ENCODE assay signal across 39 cellular contexts in genomic region chr10:45118929-45119328, GRCh38.
"Had no signal": no experiment of that assay in that cellular context is flagged by ENCODE, and none has a peak within 500 bp of the region (broad histone marks: within the 10 kb centered on the region; RNA-seq: fewer than 3 reads in every experiment).

No MANE protein-coding gene starts in this region.

- H3K27me3 ChIP-seq: adrenal gland, ascending aorta, body of pancreas, brain microvascular endothelial cell, breast epithelium had no signal

- H3K4me3 ChIP-seq: adrenal gland, ascending aorta, body of pancreas, breast epithelium, cardiac muscle cell had no signal

- H3K9me3 Mint-ChIP-seq: activated naive CD4-positive, alpha-beta T cell treated with anti-CD3 and anti-CD28 coated beads for 36 hours; activated naive CD4-positive, alpha-beta T cell treated with anti-CD3 and anti-CD28 coated beads, Interleukin-2, amount 10 ng/mL, durations not matched to agents 7 days and 5 days; activated naive CD4-positive, alpha-beta T cell treated with anti-CD3 and anti-CD28 coated beads, Interleukin-2, amount 50 U/mL, for 24 hours; activated naive CD4-positive, alpha-beta T cell treated with anti-CD3 and anti-CD28 coated beads, Interleukin-2, amount 50 U/mL, for 72 hours; activated naive CD8-positive, alpha-beta T cell treated with anti-CD3 and anti-CD28 coated beads, Interleukin-2, amount 10 ng/mL, durations not matched to agents 7 days and 5 days; activated naive CD8-positive, alpha-beta T cell treated with anti-CD3 and anti-CD28 coated beads, Interleukin-2, amount 50 U/mL, for 24 hours; activated T-cell treated with anti-CD3 and anti-CD28 coated beads, Interleukin-2, amount 50 U/mL, for 24 hours; activated T-cell treated with anti-CD3 and anti-CD28 coated beads, Interleukin-2, amount 50 U/mL, for 4 hours; activated T-cell treated with anti-CD3 and anti-CD28 coated beads, Interleukin-2, amount 50 U/mL, for 72 hours; activated T-helper 1 cell treated with anti-CD3 and anti-CD28 coated beads, Interleukin-12 subunit alpha, Interleukin-12 subunit beta, Interleukin-2, Interleukin-4 antibody, amounts not matched to agents 30 ng/mL and 10 ng/mL and 1 ng/mL, durations not matched to agents 14 hours and 24 hours and 36 hours; activated T-helper 17 cell treated with anti-CD3 and anti-CD28 coated beads, Interleukin-2, amount 50 U/mL, for 72 hours; activated T-helper 2 cell treated with anti-CD3 and anti-CD28 coated beads, Interferon-gamma antibody, Interleukin-2, Interleukin-4, amounts not matched to agents 10 μg/mL and 5 μg/mL and 100 μg/mL, durations not matched to agents 14 hours and 24 hours and 36 hours; brain; central memory CD8-positive, alpha-beta T cell had no signal

- H3K27ac Mint-ChIP-seq: activated naive CD4-positive, alpha-beta T cell treated with anti-CD3 and anti-CD28 coated beads for 36 hours; activated naive CD4-positive, alpha-beta T cell treated with anti-CD3 and anti-CD28 coated beads, Interleukin-2, amount 10 ng/mL, durations not matched to agents 7 days and 5 days; activated naive CD4-positive, alpha-beta T cell treated with anti-CD3 and anti-CD28 coated beads, Interleukin-2, amount 50 U/mL, for 24 hours; activated naive CD4-positive, alpha-beta T cell treated with anti-CD3 and anti-CD28 coated beads, Interleukin-2, amount 50 U/mL, for 72 hours; activated naive CD8-positive, alpha-beta T cell; activated naive CD8-positive, alpha-beta T cell treated with anti-CD3 and anti-CD28 coated beads, Interleukin-2, amount 10 ng/mL, durations not matched to agents 7 days and 5 days; activated naive CD8-positive, alpha-beta T cell treated with anti-CD3 and anti-CD28 coated beads, Interleukin-2, amount 50 U/mL, for 24 hours; activated T-cell treated with anti-CD3 and anti-CD28 coated beads, Interleukin-2, amount 50 U/mL, for 24 hours; activated T-cell treated with anti-CD3 and anti-CD28 coated beads, Interleukin-2, amount 50 U/mL, for 72 hours; activated T-helper 1 cell treated with anti-CD3 and anti-CD28 coated beads, Interleukin-12 subunit alpha, Interleukin-12 subunit beta, Interleukin-2, Interleukin-4 antibody, amounts not matched to agents 30 ng/mL and 10 ng/mL and 1 ng/mL, durations not matched to agents 14 hours and 24 hours and 36 hours; activated T-helper 17 cell treated with anti-CD3 and anti-CD28 coated beads, Interleukin-2, amount 50 U/mL, for 72 hours; activated T-helper 2 cell treated with anti-CD3 and anti-CD28 coated beads, Interferon-gamma antibody, Interleukin-2, Interleukin-4, amounts not matched to agents 10 μg/mL and 5 μg/mL and 100 μg/mL, durations not matched to agents 14 hours and 24 hours and 36 hours; brain had no signal

- FAIRE-seq: astrocyte, bronchial epithelial cell had no signal

- H3K9me3 ChIP-seq: adrenal gland, ascending aorta, body of pancreas, breast epithelium had no signal

- H3K36me3 ChIP-seq: adrenal gland, ascending aorta, brain microvascular endothelial cell, breast epithelium, cardiac muscle cell had no signal

- ATAC-seq: activated naive CD4-positive, alpha-beta T cell treated with anti-CD3 and anti-CD28 coated beads, Interleukin-2, amount 50 U/mL, for 72 hours; activated naive CD8-positive, alpha-beta T cell treated with anti-CD3 and anti-CD28 coated beads, Interleukin-2, amount 50 U/mL, for 24 hours; activated T-cell treated with anti-CD3 and anti-CD28 coated beads, Interleukin-2, amount 50 U/mL, for 4 hours; activated T-cell treated with anti-CD3 and anti-CD28 coated beads, Interleukin-2, amount 50 U/mL, for 72 hours; activated T-helper 17 cell treated with anti-CD3 and anti-CD28 coated beads, Interleukin-2, amount 50 U/mL, for 72 hours; body of pancreas had no signal

- H3K27ac ChIP-seq: adrenal gland, ascending aorta, body of pancreas, brain microvascular endothelial cell, breast epithelium, cardiac muscle cell had no signal

- H3K4me3 Mint-ChIP-seq: activated naive CD4-positive, alpha-beta T cell treated with anti-CD3 and anti-CD28 coated beads for 36 hours; activated naive CD4-positive, alpha-beta T cell treated with anti-CD3 and anti-CD28 coated beads, Interleukin-2, amount 10 ng/mL, durations not matched to agents 7 days and 5 days; activated naive CD4-positive, alpha-beta T cell treated with anti-CD3 and anti-CD28 coated beads, Interleukin-2, amount 50 U/mL, for 24 hours; activated naive CD8-positive, alpha-beta T cell; activated naive CD8-positive, alpha-beta T cell treated with anti-CD3 and anti-CD28 coated beads, Interleukin-2, amount 10 ng/mL, durations not matched to agents 7 days and 5 days; activated naive CD8-positive, alpha-beta T cell treated with anti-CD3 and anti-CD28 coated beads, Interleukin-2, amount 50 U/mL, for 24 hours; activated T-cell treated with anti-CD3 and anti-CD28 coated beads, Interleukin-2, amount 50 U/mL, for 24 hours; activated T-cell treated with anti-CD3 and anti-CD28 coated beads, Interleukin-2, amount 50 U/mL, for 4 hours; activated T-cell treated with anti-CD3 and anti-CD28 coated beads, Interleukin-2, amount 50 U/mL, for 72 hours; activated T-helper 1 cell treated with anti-CD3 and anti-CD28 coated beads, Interleukin-12 subunit alpha, Interleukin-12 subunit beta, Interleukin-2, Interleukin-4 antibody, amounts not matched to agents 30 ng/mL and 10 ng/mL and 1 ng/mL, durations not matched to agents 14 hours and 24 hours and 36 hours; activated T-helper 17 cell treated with anti-CD3 and anti-CD28 coated beads, Interleukin-2, amount 50 U/mL, for 72 hours; brain; central memory CD8-positive, alpha-beta T cell had no signal

- H3K4me1 Mint-ChIP-seq: activated naive CD4-positive, alpha-beta T cell treated with anti-CD3 and anti-CD28 coated beads, Interleukin-2, amount 10 ng/mL, durations not matched to agents 7 days and 5 days; activated naive CD4-positive, alpha-beta T cell treated with anti-CD3 and anti-CD28 coated beads, Interleukin-2, amount 50 U/mL, for 24 hours; activated naive CD8-positive, alpha-beta T cell treated with anti-CD3 and anti-CD28 coated beads, Interleukin-2, amount 50 U/mL, for 24 hours; activated T-helper 17 cell treated with anti-CD3 and anti-CD28 coated beads, Interleukin-2, amount 50 U/mL, for 72 hours; central memory CD8-positive, alpha-beta T cell had no signal

- H3K4me1 ChIP-seq: adrenal gland, ascending aorta, body of pancreas, breast epithelium had no signal

- DNase-seq: activated effector memory CD4-positive, alpha-beta T cell treated with anti-CD3 and anti-CD28 coated beads, Interleukin-2, amount 50 U/mL, for 16 hours; activated effector memory CD4-positive, alpha-beta T cell treated with Interleukin-2 at 50 U/mL for 16 hours; activated gamma-delta T cell; activated gamma-delta T cell treated with Interleukin-2 at 50 U/mL for 16 hours; activated naive CD4-positive, alpha-beta T cell; activated naive CD4-positive, alpha-beta T cell treated with anti-CD3 and anti-CD28 coated beads for 36 hours; activated naive CD4-positive, alpha-beta T cell treated with anti-CD3 and anti-CD28 coated beads, Interleukin-2, amount 10 ng/mL, durations not matched to agents 7 days and 5 days; activated naive CD4-positive, alpha-beta T cell treated with anti-CD3 and anti-CD28 coated beads, Interleukin-2, amount 50 U/mL, for 16 hours; activated naive CD4-positive, alpha-beta T cell treated with Interleukin-2 at 50 U/mL for 16 hours; activated naive CD8-positive, alpha-beta T cell treated with anti-CD3 and anti-CD28 coated beads, Interleukin-2, amount 10 ng/mL, durations not matched to agents 7 days and 5 days; activated naive CD8-positive, alpha-beta T cell treated with anti-CD3 and anti-CD28 coated beads, Interleukin-2, amount 50 U/mL, for 24 hours; activated T-cell treated with anti-CD3 and anti-CD28 coated beads, Interleukin-2, amount 50 U/mL, for 1 hour; activated T-cell treated with anti-CD3 and anti-CD28 coated beads, Interleukin-2, amount 50 U/mL, for 24 hours; activated T-cell treated with anti-CD3 and anti-CD28 coated beads, Interleukin-2, amount 50 U/mL, for 4 hours; activated T-cell treated with anti-CD3 and anti-CD28 coated beads, Interleukin-2, amount 50 U/mL, for 48 hours; activated T-cell treated with anti-CD3 and anti-CD28 coated beads, Interleukin-2, amount 50 U/mL, for 72 hours; adrenal gland; amniotic stem cell; amygdala; anterior cingulate cortex; aorta; body of pancreas; brain microvascular endothelial cell; caudate nucleus; central memory CD4-positive, alpha-beta T cell; cerebellar nuclear complex had no signal

- H3K36me3 Mint-ChIP-seq: activated naive CD4-positive, alpha-beta T cell treated with anti-CD3 and anti-CD28 coated beads, Interleukin-2, amount 10 ng/mL, durations not matched to agents 7 days and 5 days; activated naive CD4-positive, alpha-beta T cell treated with anti-CD3 and anti-CD28 coated beads, Interleukin-2, amount 50 U/mL, for 24 hours; activated naive CD4-positive, alpha-beta T cell treated with anti-CD3 and anti-CD28 coated beads, Interleukin-2, amount 50 U/mL, for 72 hours; activated naive CD8-positive, alpha-beta T cell; activated naive CD8-positive, alpha-beta T cell treated with anti-CD3 and anti-CD28 coated beads, Interleukin-2, amount 10 ng/mL, durations not matched to agents 7 days and 5 days; brain had no signal
